ENCODE assay signal across 16 cellular contexts in the genomic region with DNA sequence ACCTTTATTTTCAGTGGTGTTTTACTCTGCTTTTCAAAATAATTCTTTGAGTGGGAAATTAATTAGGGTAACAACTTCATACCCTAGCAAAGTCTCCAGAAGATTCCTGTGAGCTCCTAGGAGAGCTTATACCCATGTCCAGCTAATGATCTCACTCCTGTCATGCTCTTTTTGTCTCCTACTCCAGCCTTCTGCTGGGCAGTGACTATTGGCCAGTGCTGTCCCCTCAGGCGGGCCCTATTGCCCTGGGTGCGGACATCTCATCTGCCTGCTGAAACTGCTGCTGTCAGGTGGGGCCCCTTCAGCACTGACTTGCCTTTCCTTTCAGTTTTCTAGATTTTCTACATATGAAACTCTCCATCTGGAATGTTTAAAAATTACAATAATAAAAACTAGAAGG.
DNase-seq lines count a peak whose midpoint lies in the region; ATAC-seq and TF ChIP-seq lines count a peak whose summit lies in the region.
"Had no signal": no experiment of that assay in that cellular context is flagged by ENCODE, and none has a peak within 500 bp of the region (broad histone marks: within the 10 kb centered on the region; RNA-seq: fewer than 3 reads in every experiment).

No MANE protein-coding gene starts in this region.

- no peak overlapping the region for H3K27ac Mint-ChIP-seq in CD14-positive monocyte
- H3K27ac Mint-ChIP-seq: CD4-positive, alpha-beta T cell; CD8-positive, alpha-beta T cell had no signal

- peaks cover 0 to 3% of the 10 kb centered on the region in 2 donors for H3K36me3 Mint-ChIP-seq in CD14-positive monocyte
- H3K36me3 Mint-ChIP-seq: CD8-positive, alpha-beta T cell had no signal

- H3K4me3 Mint-ChIP-seq in CD14-positive monocyte, result no peak overlapping the region
- H3K4me3 Mint-ChIP-seq: CD4-positive, alpha-beta T cell; CD8-positive, alpha-beta T cell had no signal

- TF ChIP-seq CTCF in CD14-positive monocyte (IDR thresholded peaks at IDR 0.05) (no peak), GM20000 (IDR thresholded peaks at IDR 0.05; ENCODE audit: extremely low read depth, missing control alignments) (no peak)

- H3K27me3 Mint-ChIP-seq in CD14-positive monocyte (ENCODE audit: low read depth in 3 of 3), result peaks cover 0 to 3% (median 2%) of the 10 kb centered on the region in 3 donors

- H3K9me3 Mint-ChIP-seq in CD14-positive monocyte, result peaks cover 2 to 11% (median 3%) of the 10 kb centered on the region in 7 donors
- H3K9me3 Mint-ChIP-seq: CD4-positive, alpha-beta T cell; CD8-positive, alpha-beta T cell had no signal

- intact Hi-C loops in sciatic nerve (cut with DNase I), result no loop called here
- intact Hi-C loops in CD14-positive monocyte (cut with micrococcal nuclease), result no loop called here

- peaks cover 24% of the 10 kb centered on the region for H3K4me1 Mint-ChIP-seq in CD14-positive monocyte

- ATAC-seq in sciatic nerve, result peak; percentile 62
- ATAC-seq in HG03280 (IDR thresholded peaks at IDR 0.05; ENCODE audit: unreplicated experiment), result no peak
- ATAC-seq: A549; CD8-positive, alpha-beta T cell had no signal

- DNase-seq in Ammon's horn (ENCODE audit: low spot score) (peak; percentile 43), globus pallidus (ENCODE audit: low spot score) (peak; percentile 9), medulla oblongata (ENCODE audit: extremely low spot score) (peak; percentile 78), sciatic nerve (ENCODE audit: low spot score) (no peak), CD14-positive monocyte (ENCODE audit: low spot score) (no peak), GM20000 (ENCODE audit: low spot score) (no peak)
- DNase-seq: AML-193; BE2C; Caco-2; Calu3; CD4-positive, alpha-beta T cell; CD8-positive, alpha-beta T cell; DMS79 treated with DMSO at 0.1 percent for 48 hours; GF-D8 had no signal

Comparison
In these comparisons a context has a peak if more than half of its experiments do, and no peak if none do; other contexts are left out.
1. DNase-seq: peak in Ammon's horn (single experiment), globus pallidus (single experiment) and medulla oblongata (single experiment); none in sciatic nerve (single experiment), CD14-positive monocyte (single experiment) and GM20000 (single experiment).